10 cellular contexts compared by ENCODE assay signal in the genomic region with DNA sequence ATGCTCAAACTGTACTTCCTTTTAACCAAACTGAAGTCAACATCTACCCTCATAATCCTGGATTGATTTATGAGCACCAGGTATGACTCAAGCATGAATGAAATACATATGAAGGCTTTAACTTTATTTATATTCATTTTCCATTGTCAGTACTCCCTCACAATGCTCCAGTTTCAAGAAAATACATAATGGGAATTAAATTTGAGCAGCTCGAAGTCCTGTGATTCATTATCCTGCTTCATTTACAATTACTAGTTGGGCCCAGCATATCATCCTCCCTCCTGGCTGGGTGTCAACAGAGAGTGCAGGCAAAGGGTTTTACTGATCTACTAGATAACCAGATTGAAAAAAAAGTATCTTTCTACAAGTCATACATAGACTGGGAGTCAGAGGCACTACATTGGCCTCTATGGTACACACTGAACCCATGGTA. TPM values are rescaled to one million over a fixed set of nuclear protein-coding genes. Genes with fewer than 3 reads are reported as not detected.
DNase-seq lines count a peak whose midpoint lies in the region; ATAC-seq and TF ChIP-seq lines count a peak whose summit lies in the region.
"Had no signal": no experiment of that assay in that cellular context is flagged by ENCODE, and none has a peak within 500 bp of the region (broad histone marks: within the 10 kb centered on the region; RNA-seq: fewer than 3 reads in every experiment).

No MANE protein-coding gene starts in this region.

- ATAC-seq in esophagus mucosa (peak; percentile 76), sciatic nerve (no peak), GM18505 (IDR thresholded peaks at IDR 0.05; ENCODE audit: unreplicated experiment) (no peak), GM19452 (IDR thresholded peaks at IDR 0.05; ENCODE audit: unreplicated experiment) (no peak), HG03097 (IDR thresholded peaks at IDR 0.05; ENCODE audit: low FRiP score, unreplicated experiment) (no peak)

- WGBS in SK-N-SH (ENCODE audit: low lambda C conversion rate): 23% methylated on average over 1 of the region's 1 CpG

- no peak for TF ChIP-seq RAD21 in SK-N-SH (IDR thresholded peaks at IDR 0.05; ENCODE audit: low read length)

- POLR2A ChIA-PET in SK-N-SH (lab: Yijun Ruan, JAX): no interaction called here

- no peak for TF ChIP-seq CTCF in SK-N-SH (IDR thresholded peaks at IDR 0.05)

- no peak overlapping the region for H3K4me3 ChIP-seq in SK-N-SH (ENCODE audit: low read depth in 2 of 2, low read length in 1 of 2)

- H3K9ac ChIP-seq in SK-N-SH: no peak overlapping the region

- peak; percentile 23 for DNase-seq in EL
- peak; percentile 42 for DNase-seq in SK-N-SH
- DNase-seq in sciatic nerve (ENCODE audit: low spot score): peak; percentile 51
- no peak for DNase-seq in stimulated activated naive CD4-positive, alpha-beta T cell treated with Interleukin-2 at 50 U/mL for 16 hours (lab: John Stamatoyannopoulos, UW)
- DNase-seq: kidney, NCI-H187 treated with DMSO at 0.1 percent for 48 hours had no signal

- H3K4me2 ChIP-seq in SK-N-SH: no peak overlapping the region

- H3K27ac ChIP-seq in SK-N-SH (ENCODE audit: low read depth in 2 of 2, low read length in 1 of 2): peak overlapping the region in 1 of 2 experiments; percentile 21; a peak in 1 of 4 replicates

- H3K9me2 ChIP-seq in SK-N-SH: no peaks in the 10 kb centered on the region

- CTCF ChIA-PET in SK-N-SH (lab: Yijun Ruan, JAX): interaction anchor here (0.7 kb wide), 1 partner anchor 496 kb away, joined by 3 read pairs; no protein-coding TSS in a partner anchor

- peaks cover 0 to 7% of the 10 kb centered on the region in 2 experiments for H3K36me3 ChIP-seq in SK-N-SH (replicated peaks in 1 of 2; ENCODE audit: control insufficient read depth in 1 of 2, insufficient read depth in 2 of 2, low read length in 1 of 2)

- H3K4me1 ChIP-seq in SK-N-SH (ENCODE audit: control insufficient read depth in 1 of 2, insufficient read depth in 2 of 2, low read depth in 1 of 2, low read length in 1 of 2): peaks cover 0 to 5% of the 10 kb centered on the region in 2 experiments; a peak in 2 of 4 replicates

- H3K27me3 ChIP-seq in SK-N-SH (ENCODE audit: insufficient read depth): no peaks in the 10 kb centered on the region

- no peak for TF ChIP-seq EP300 in SK-N-SH (IDR thresholded peaks at IDR 0.05; ENCODE audit: borderline replicate concordance in 1 of 2, low read depth in 1 of 2, low read length in 1 of 2)

- intact Hi-C loops in sciatic nerve (cut with DNase I): no loop called here

- TF ChIP-seq POLR2A in GM18505 (IDR thresholded peaks at IDR 0.05; ENCODE audit: borderline replicate concordance, extremely low read depth, insufficient read depth, insufficient read length): no peak

- no peaks in the 10 kb centered on the region for H4K20me1 ChIP-seq in SK-N-SH (ENCODE audit: insufficient read depth)

- no peaks in the 10 kb centered on the region for H3K79me2 ChIP-seq in SK-N-SH (ENCODE audit: insufficient read depth)

- H2AFZ ChIP-seq in SK-N-SH (ENCODE audit: low read depth): no peak overlapping the region

- H3F3A ChIP-seq in SK-N-SH (replicated peaks; ENCODE audit: insufficient read depth): peaks cover 11% of the 10 kb centered on the region

- H3K9me3 ChIP-seq in SK-N-SH: no peaks in the 10 kb centered on the region

TF ChIP-seq in SK-N-SH, 30 proteins besides CTCF, POLR2A, EP300 and RAD21:
- TF ChIP-seq, protein P1, sequence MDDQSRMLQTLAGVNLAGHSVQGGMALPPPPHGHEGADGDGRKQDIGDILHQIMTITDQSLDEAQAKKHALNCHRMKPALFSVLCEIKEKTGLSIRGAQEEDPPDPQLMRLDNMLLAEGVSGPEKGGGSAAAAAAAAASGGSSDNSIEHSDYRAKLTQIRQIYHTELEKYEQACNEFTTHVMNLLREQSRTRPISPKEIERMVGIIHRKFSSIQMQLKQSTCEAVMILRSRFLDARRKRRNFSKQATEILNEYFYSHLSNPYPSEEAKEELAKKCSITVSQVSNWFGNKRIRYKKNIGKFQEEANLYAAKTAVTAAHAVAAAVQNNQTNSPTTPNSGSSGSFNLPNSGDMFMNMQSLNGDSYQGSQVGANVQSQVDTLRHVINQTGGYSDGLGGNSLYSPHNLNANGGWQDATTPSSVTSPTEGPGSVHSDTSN (IDR thresholded peaks at IDR 0.05): peak; percentile 52
- TF ChIP-seq POLR2AphosphoS5 (IDR thresholded peaks at IDR 0.05; ENCODE audit: low read depth, low read length): no peak
- TF ChIP-seq GATA2 (CRISPR knock-in tag; IDR thresholded peaks at IDR 0.05): peak; percentile 63

RNA-seq across cellular contexts. Expression of gene SAMHD1, which starts 10.1 kb away (rescaled TPM):
- polyA plus RNA-seq in SK-N-SH (2012; rRNA removed): 5.9 and 7.2 TPM in 2 replicates
- polyA plus RNA-seq in SK-N-SH (2012; cell fraction: cytosol; rRNA removed): 7.5 and 9.9 TPM in 2 replicates
- 3.1 and 4.6 TPM in 2 replicates for polyA plus RNA-seq in SK-N-SH (2012; cell fraction: nucleus; rRNA removed)
- total RNA-seq in esophagus mucosa (23.9 TPM), sciatic nerve (349 TPM)

Comparison
In these comparisons a context has a peak if more than half of its experiments do, and no peak if none do; other contexts are left out.
1. RNA of gene SAMHD1, which starts 10.1 kb away (total RNA-seq): 349 TPM in sciatic nerve (single experiment); 23.9 TPM in esophagus mucosa (single experiment); every median in the first group is over 10 times any median in the second.